ENCODE assay signal across 9 cellular contexts in the genomic region with DNA sequence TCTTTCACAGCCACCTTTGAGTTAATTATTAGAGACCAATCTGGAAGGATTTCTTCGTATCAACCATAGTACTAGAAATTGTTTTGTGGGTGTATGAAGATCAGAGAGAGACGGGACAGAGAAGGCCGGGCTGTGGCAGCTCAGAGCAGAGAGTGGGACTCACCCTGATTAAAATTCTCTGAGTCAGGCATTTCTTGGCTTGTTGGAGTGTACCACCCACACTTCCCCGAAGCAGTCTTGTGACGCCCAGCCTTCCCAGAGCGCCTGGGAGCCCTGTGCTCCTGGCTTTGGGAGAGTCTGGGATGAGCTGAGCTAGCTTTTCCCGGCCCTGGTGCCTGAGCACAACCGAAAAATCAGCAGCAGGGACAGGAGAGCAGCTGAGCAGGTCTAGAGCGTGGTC. TPM values are rescaled to one million over a fixed set of nuclear protein-coding genes. Genes with fewer than 3 reads are reported as not detected.
DNase-seq lines count a peak whose midpoint lies in the region; ATAC-seq and TF ChIP-seq lines count a peak whose summit lies in the region.
"Had no signal": no experiment of that assay in that cellular context is flagged by ENCODE, and none has a peak within 500 bp of the region (broad histone marks: within the 10 kb centered on the region; RNA-seq: fewer than 3 reads in every experiment).

No MANE protein-coding gene starts in this region.

- intact Hi-C loops in left ventricle myocardium superior (cut with micrococcal nuclease) (no loop called here), PC-3 (cut with micrococcal nuclease) (no loop called here)

- CTCF ChIA-PET in PC-3 (lab: Charles Lee) = no interaction called here

- TF ChIP-seq CTCF in astrocyte of the spinal cord (IDR thresholded peaks at IDR 0.05; ENCODE audit: low read depth, low read length) (no peak), PC-3 (conservative IDR thresholded peaks at IDR 0.05; ENCODE audit: low read depth, low read length) (no peak)

- DNase-seq in EH (ENCODE audit: low read depth) = peak; percentile 92
- peak; percentile 87 for DNase-seq in astrocyte of the spinal cord (ENCODE audit: low read depth, low spot score)
- peak; percentile 81 for DNase-seq in left ventricle myocardium superior
- peak; percentile 95 for DNase-seq in renal cortical epithelial cell (ENCODE audit: low read depth)
- DNase-seq in PC-3 = no peak
- DNase-seq in cerebellar nuclear complex (lab: John Stamatoyannopoulos, UW) = no peak

- H3K27ac ChIP-seq in PC-3 (ENCODE audit: low read length) = no peak overlapping the region

- POLR2A ChIA-PET in PC-3 (lab: Charles Lee; ENCODE audit: unreplicated experiment) = interaction anchor here (0.6 kb wide), 1 partner anchor 38 kb away, joined by 3 read pairs; no protein-coding TSS in a partner anchor

- H3F3A ChIP-seq in PC-3 (ENCODE audit: low read length, unreplicated experiment) = no peaks in the 10 kb centered on the region

- in situ Hi-C loops in astrocyte of the spinal cord (cut with HindIII; ENCODE audit: low sequenced_read_pairs) = no loop called here

- no peaks in the 10 kb centered on the region for H3K27me3 ChIP-seq in PC-3 (ENCODE audit: low read length)

- no peaks in the 10 kb centered on the region for H3K9me2 ChIP-seq in PC-3 (replicated peaks; ENCODE audit: low read length)

- H3K9ac ChIP-seq in PC-3 (ENCODE audit: low read length) = no peak overlapping the region

- no peaks in the 10 kb centered on the region; the same call in 1 of the 2 replicates for H3K4me1 ChIP-seq in PC-3 (ENCODE audit: insufficient read depth, low read length)

- H3K9me3 ChIP-seq in PC-3 (ENCODE audit: low read length) = no peaks in the 10 kb centered on the region

- H4K20me1 ChIP-seq in PC-3 (ENCODE audit: low read length) = no peaks in the 10 kb centered on the region

- H3K4me3 ChIP-seq in astrocyte of the spinal cord (ENCODE audit: low read depth, low read length) (no peak overlapping the region), PC-3 (ENCODE audit: low read length) (no peak overlapping the region)

- H2AFZ ChIP-seq in PC-3 (ENCODE audit: low read length) = no peak overlapping the region

- peaks cover 18% of the 10 kb centered on the region for H3K79me2 ChIP-seq in PC-3 (ENCODE audit: low read length)

- no TSS peak for BruUV-seq in PC-3 (replicated peaks; lab: Mats Ljungman, UMichigan)

- H3K4me2 ChIP-seq in PC-3 (ENCODE audit: low read length) = no peak overlapping the region

- ATAC-seq in left ventricle myocardium superior (peak; percentile 90), PC-3 (no peak; the same call in 1 of the 2 replicates), HG03159 (IDR thresholded peaks at IDR 0.05; ENCODE audit: unreplicated experiment) (no peak), HG03175 (IDR thresholded peaks at IDR 0.05; ENCODE audit: unreplicated experiment) (no peak)

- H3K36me3 ChIP-seq in PC-3 (ENCODE audit: low read depth, low read length) = no peaks in the 10 kb centered on the region

RNA-seq across cellular contexts. Expression of a gene that starts 19.4 kb away (rescaled TPM):
- total RNA-seq in left ventricle myocardium superior = 95.2 TPM
- 46.4 and 77.7 TPM in 2 replicates for total RNA-seq in renal cortical epithelial cell
- 31.3 and 44.6 TPM in 2 replicates for total RNA-seq in PC-3 (2014; rRNA removed)

RNA-seq across cellular contexts. Expression of a gene that starts 32.5 kb away (rescaled TPM):
- 52.8 TPM for total RNA-seq in left ventricle myocardium superior
- 0.50 TPM in 1 of 2 replicates, not detected in the other for total RNA-seq in renal cortical epithelial cell
- 0.44 and 2.6 TPM in 2 replicates for total RNA-seq in PC-3 (2014; rRNA removed)

RNA-seq across cellular contexts. Expression of a gene that starts 38.7 kb away (rescaled TPM):
- total RNA-seq in left ventricle myocardium superior (not detected), renal cortical epithelial cell (not detected in 2 replicates), PC-3 (2014; rRNA removed) (not detected in 2 replicates)
- total RNA-seq: NCI-H460 had no signal

RNA-seq across cellular contexts. Expression of a gene that starts 55.0 kb away (rescaled TPM):
- total RNA-seq in left ventricle myocardium superior (100 TPM), renal cortical epithelial cell (213 and 231 TPM in 2 replicates), PC-3 (2014; rRNA removed) (74.1 and 90.0 TPM in 2 replicates)

Comparison
In these comparisons a context has a peak if more than half of its experiments do, and no peak if none do; other contexts are left out.
1. DNase-seq: peak in EH (single experiment), astrocyte of the spinal cord (single experiment), left ventricle myocardium superior (single experiment) and renal cortical epithelial cell (single experiment); none in PC-3 (single experiment) and cerebellar nuclear complex (0 of 2).
2. RNA of a gene that starts 32.5 kb away (total RNA-seq): 52.8 TPM in left ventricle myocardium superior (single experiment); 0.50 TPM in renal cortical epithelial cell and 0.44 to 2.6 TPM in PC-3; every median in the first group is over 10 times any median in the second.